ENCODE assay signal across 14 cellular contexts in genomic region chr14:23077962-23078361, GRCh38. TPM values are rescaled to one million over a fixed set of nuclear protein-coding genes. Genes with fewer than 3 reads are reported as not detected.
DNase-seq lines count a peak whose midpoint lies in the region; ATAC-seq, FAIRE-seq and TF ChIP-seq lines count a peak whose summit lies in the region.
"Had no signal": no experiment of that assay in that cellular context is flagged by ENCODE, and none has a peak within 500 bp of the region (broad histone marks: within the 10 kb centered on the region; RNA-seq: fewer than 3 reads in every experiment).

No MANE protein-coding gene starts in this region.

- DNase-seq in Panc1 (ENCODE audit: low read depth, low spot score) (no peak), sigmoid colon (no peak), NCI-H526 (lab: John Stamatoyannopoulos, UW) (no peak), GM12891 (ENCODE audit: insufficient read length, low spot score) (no peak)
- no peak for DNase-seq in stimulated activated CD4-positive, alpha-beta T cell treated with anti-CD3 and anti-CD28 coated beads, Interleukin-1b, Interleukin-23, amount 100 ng/mL, for 48 hours
- DNase-seq: naive thymus-derived CD8-positive, alpha-beta T cell; NCI-H187; stimulated activated CD8-positive, alpha-beta memory T cell treated with anti-CD3 and anti-CD28 coated beads, Interleukin-4, amount 100 ng/mL, for 48 hours had no signal

- CTCF ChIA-PET in Panc1 (lab: Charles Lee): interaction anchor here (0.6 to 2.6 kb wide), 3 partner anchors 9 to 137 kb away, joined by 3 to 10 read pairs (median 4); partner anchors contain the start of genes ACIN1 and C14orf119

- no peaks in the 10 kb centered on the region for H3K9me3 ChIP-seq in BLaER1 treated with 17β-estradiol and CSF1 and Interleukin-3, amounts not matched to agents 10 nM and 100 nM (replicated peaks in 1 of 11)
- H3K9me3 ChIP-seq in Panc1 (ENCODE audit: control insufficient read depth, insufficient read depth, low read depth, low read length) (no peaks in the 10 kb centered on the region), esophagus (ENCODE audit: control insufficient read depth in 2 of 2, insufficient read depth in 1 of 2, low read depth in 1 of 2, low read length in 1 of 2) (no peaks in the 10 kb centered on the region), sigmoid colon (no peaks in the 10 kb centered on the region)

- 83 to 88% methylated on average over 5 of the region's 5 CpGs for WGBS in esophagus, 2 donors
- 90% methylated on average over 5 of the region's 5 CpGs for WGBS in sigmoid colon, 2 donors

- FAIRE-seq in GM12891 (lab: Jason Lieb, UNC): no peak

- H4K20me1 ChIP-seq in BLaER1 treated with 17β-estradiol and CSF1 and Interleukin-3, amounts not matched to agents 10 nM and 100 nM: peaks cover 0 to 70% (median 34%) of the 10 kb centered on the region in 11 experiments; a peak in 14 of 22 replicates

- in situ Hi-C loops in Panc1 (cut with HindIII; ENCODE audit: low pct_unique_long_range_greater_than_20kb, low sequenced_read_pairs): no loop called here

- no peak for TF ChIP-seq EP300 in sigmoid colon (IDR thresholded peaks at IDR 0.05)

- peak overlapping the region in 3 of 11 experiments; percentile 57 to 82 (median 64); a peak in 6 of 22 replicates for H3K4me2 ChIP-seq in BLaER1 treated with 17β-estradiol and CSF1 and Interleukin-3, amounts not matched to agents 10 nM and 100 nM

- no peak for TF ChIP-seq CTCF in Panc1 (IDR thresholded peaks at IDR 0.05)
- no peak for TF ChIP-seq CTCF in sigmoid colon (IDR thresholded peaks at IDR 0.05)

- no TSS peak for BruUV-seq in Panc1 (replicated peaks; lab: Mats Ljungman, UMichigan)

- POLR2A ChIA-PET in Panc1 (lab: Charles Lee): no interaction called here

- intact Hi-C loops in Panc1 (cut with micrococcal nuclease; ENCODE audit: unreplicated experiment): no loop called here
- intact Hi-C loops in sigmoid colon (cut with DNase I): no loop called here

- ATAC-seq in Panc1 (0 out of 2 replicates have a peak, but pooled peaks have one; percentile 29), GM21447 (IDR thresholded peaks at IDR 0.05; ENCODE audit: unreplicated experiment) (no peak)
- ATAC-seq: naive thymus-derived CD8-positive, alpha-beta T cell had no signal

- no peaks in the 10 kb centered on the region for H3K27me3 ChIP-seq in BLaER1 treated with 17β-estradiol and CSF1 and Interleukin-3, amounts not matched to agents 10 nM and 100 nM
- H3K27me3 ChIP-seq in Panc1 (ENCODE audit: control insufficient read depth, insufficient read depth, low read length) (no peaks in the 10 kb centered on the region), esophagus (ENCODE audit: control insufficient read depth in 1 of 2, insufficient read depth in 2 of 2, low read length in 2 of 2) (no peaks in the 10 kb centered on the region), sigmoid colon (no peaks in the 10 kb centered on the region)

- no peak overlapping the region for H3K4me3 ChIP-seq in BLaER1 treated with 17β-estradiol and CSF1 and Interleukin-3, amounts not matched to agents 10 nM and 100 nM
- H3K4me3 ChIP-seq in Panc1 (ENCODE audit: low read depth in 2 of 2, low read length in 2 of 2): no peak overlapping the region
- H3K4me3 ChIP-seq in esophagus (ENCODE audit: low read depth in 1 of 2, low read length in 2 of 2): no peak overlapping the region
- no peak overlapping the region for H3K4me3 ChIP-seq in sigmoid colon

- peaks cover 99 to 100% (median 100%) of the 10 kb centered on the region in 11 experiments for H3K36me3 ChIP-seq in BLaER1 treated with 17β-estradiol and CSF1 and Interleukin-3, amounts not matched to agents 10 nM and 100 nM
- peaks cover 45% of the 10 kb centered on the region for H3K36me3 ChIP-seq in Panc1 (ENCODE audit: control insufficient read depth, insufficient read depth, low read length)
- H3K36me3 ChIP-seq in esophagus (ENCODE audit: control insufficient read depth in 2 of 2, insufficient read depth in 2 of 2, low read length in 1 of 2): peaks cover 15 to 36% of the 10 kb centered on the region in 2 donors
- H3K36me3 ChIP-seq in sigmoid colon: peaks cover 47 to 100% (median 70%) of the 10 kb centered on the region in 4 donors

- peak overlapping the region in 10 of 11 experiments; percentile 1 to 82 (median 45); a peak in 14 of 22 replicates for H3K27ac ChIP-seq in BLaER1 treated with 17β-estradiol and CSF1 and Interleukin-3, amounts not matched to agents 10 nM and 100 nM
- H3K27ac ChIP-seq in Panc1 (ENCODE audit: low read length) (peak overlapping the region; percentile 49), esophagus (ENCODE audit: low read depth in 2 of 2, low read length in 1 of 2) (peak overlapping the region; percentile 62 to 74), sigmoid colon (peak overlapping the region; percentile 34 to 67 (median 57))

- no peak for TF ChIP-seq POLR2A in sigmoid colon (IDR thresholded peaks at IDR 0.05)
- no peak for TF ChIP-seq POLR2A in GM12891 (IDR thresholded peaks at IDR 0.05; ENCODE audit: low read depth, low read length)

- peaks cover 0 to 66% (median 18%) of the 10 kb centered on the region in 10 experiments; a peak in 17 of 20 replicates for H3K4me1 ChIP-seq in BLaER1 treated with 17β-estradiol and CSF1 and Interleukin-3, amounts not matched to agents 10 nM and 100 nM
- H3K4me1 ChIP-seq in Panc1 (ENCODE audit: control insufficient read depth, insufficient read depth, low read length) (peaks cover 13% of the 10 kb centered on the region), esophagus (ENCODE audit: control insufficient read depth in 2 of 2, insufficient read depth in 2 of 2, low read length in 1 of 2) (no peaks in the 10 kb centered on the region), sigmoid colon (peaks cover 0 to 19% (median 5%) of the 10 kb centered on the region in 4 donors)

- H3K9ac ChIP-seq in BLaER1 treated with 17β-estradiol and CSF1 and Interleukin-3, amounts not matched to agents 10 nM and 100 nM: peak overlapping the region in 9 of 11 experiments; percentile 18 to 73 (median 44); a peak in 14 of 22 replicates

TF ChIP-seq in GM12891, 5 proteins besides CTCF, POLR2A, EP300 and RAD21:
- no peak for TF ChIP-seq PAX5 (IDR thresholded peaks at IDR 0.05; ENCODE audit: insufficient read depth, low read length, severe bottlenecking)
- TF ChIP-seq POLR2AphosphoS5 (IDR thresholded peaks at IDR 0.05; ENCODE audit: low read depth, low read length): no peak
- no peak for TF ChIP-seq POU2F2 (IDR thresholded peaks at IDR 0.05; ENCODE audit: low read depth, low read length)
- no peak for TF ChIP-seq SPI1 (IDR thresholded peaks at IDR 0.05; ENCODE audit: low read depth, low read length)
- no peak for TF ChIP-seq TAF1 (IDR thresholded peaks at IDR 0.05; ENCODE audit: low read depth, low read length)

RNA-seq across cellular contexts. Expression of gene ACIN1, which starts 17.0 kb away (rescaled TPM):
- total RNA-seq in Panc1 (2021; ENCODE audit: unreplicated experiment) (162 TPM), sigmoid colon (100 to 1,000 TPM in 1 of 4 donors, 10 to 100 TPM in 3; 79.9 to 129 (median 93.9) TPM)
- polyA plus RNA-seq in Panc1 (2012; ENCODE audit: insufficient read length): 110 TPM
- polyA plus RNA-seq in esophagus (100 to 1,000 TPM in 1 of 2 donors, 10 to 100 TPM in 1; 70.5 to 136 TPM), sigmoid colon (100 to 1,000 TPM in 1 of 3 donors, 10 to 100 TPM in 2; 37.8 to 114 (median 40.9) TPM)
- polyA plus RNA-seq in GM12891 (2012; ENCODE audit: low read depth, missing spikeins): 77.2 TPM

RNA-seq across cellular contexts. Expression of gene C14orf119, which starts 17.3 kb away (rescaled TPM):
- 39.6 TPM for total RNA-seq in Panc1 (2021; ENCODE audit: unreplicated experiment)
- polyA plus RNA-seq in Panc1 (2012; ENCODE audit: insufficient read length): 36.4 TPM
- 10 to 100 TPM; 14.9 to 38.4 TPM for polyA plus RNA-seq in esophagus
- total RNA-seq in sigmoid colon: 10 to 100 TPM; 22.4 to 38.9 (median 30.1) TPM
- polyA plus RNA-seq in sigmoid colon: 10 to 100 TPM; 49.2 to 94.3 (median 50.0) TPM
- polyA plus RNA-seq in GM12891 (2012; ENCODE audit: low read depth, missing spikeins): 31.5 TPM

RNA-seq across cellular contexts. Expression of gene CDH24, which starts 20.6 kb away (rescaled TPM):
- total RNA-seq in Panc1 (2021; ENCODE audit: unreplicated experiment) (9.0 TPM), sigmoid colon (1 to 10 TPM; 2.0 to 7.5 (median 2.8) TPM)
- polyA plus RNA-seq in Panc1 (2012; ENCODE audit: insufficient read length): 6.8 TPM
- polyA plus RNA-seq in esophagus (1 to 10 TPM; 4.2 to 7.4 TPM), sigmoid colon (1 to 10 TPM in 1 of 3 donors, under 1 TPM in 2; 0.46 to 5.4 (median 0.60) TPM)
- 1.1 TPM for polyA plus RNA-seq in GM12891 (2012; ENCODE audit: low read depth, missing spikeins)

RNA-seq across cellular contexts. Expression of gene CIROP, which starts 26.8 kb away (rescaled TPM):
- total RNA-seq in Panc1 (2021; ENCODE audit: unreplicated experiment) (not detected), sigmoid colon (under 1 TPM in 1 of 4 donors, not detected in 3; 0.27 TPM)
- polyA plus RNA-seq in Panc1 (2012; ENCODE audit: insufficient read length): not detected
- polyA plus RNA-seq in esophagus (under 1 TPM in 1 of 2 donors, not detected in 1; 0.01 TPM), sigmoid colon (not detected)
- not detected for polyA plus RNA-seq in GM12891 (2012; ENCODE audit: low read depth, missing spikeins)
- total RNA-seq: activated CD8-positive, alpha-beta memory T cell treated with anti-CD3 and anti-CD28 coated beads for 36 hours; epithelial cell of proximal tubule; naive thymus-derived CD8-positive, alpha-beta T cell had no signal
- polyA plus RNA-seq: aorta; naive thymus-derived CD8-positive, alpha-beta T cell had no signal

RNA-seq across cellular contexts. Expression of gene PSMB11, which starts 36.0 kb away (rescaled TPM):
- total RNA-seq in Panc1 (2021; ENCODE audit: unreplicated experiment): not detected
- not detected for polyA plus RNA-seq in Panc1 (2012; ENCODE audit: insufficient read length)
- polyA plus RNA-seq in esophagus: not detected
- total RNA-seq in sigmoid colon: under 1 TPM in 1 of 4 donors, not detected in 3; 0.41 TPM
- under 1 TPM in 1 of 3 donors, not detected in 2; 0.06 TPM for polyA plus RNA-seq in sigmoid colon
- polyA plus RNA-seq in GM12891 (2012; ENCODE audit: low read depth, missing spikeins): not detected
- total RNA-seq: activated CD8-positive, alpha-beta memory T cell treated with anti-CD3 and anti-CD28 coated beads for 36 hours; aorta; epithelial cell of proximal tubule had no signal
- polyA plus RNA-seq: aorta had no signal
